ENCODE assay signal across 23 cellular contexts in genomic region chr13:73166204-73166603, GRCh38.
"Had no signal": no experiment of that assay in that cellular context is flagged by ENCODE, and none has a peak within 500 bp of the region (broad histone marks: within the 10 kb centered on the region; RNA-seq: fewer than 3 reads in every experiment).

No MANE protein-coding gene starts in this region.

- H3K36me3 ChIP-seq: sigmoid colon, upper lobe of right lung had no signal

- DNase-seq: activated CD4-positive, alpha-beta T cell treated with anti-CD3 and anti-CD28 coated beads for 4 hours; activated CD4-positive, alpha-beta T cell treated with anti-CD3 and anti-CD28 coated beads, Interleukin-2, amount 50 U/mL, for 4 hours; activated naive CD4-positive, alpha-beta T cell; activated T-cell treated with anti-CD3 and anti-CD28 coated beads for 4 hours; activated T-cell treated with anti-CD3 and anti-CD28 coated beads, Interleukin-2, amount 50 U/mL, for 72 hours; dermis blood vessel endothelial cell; effector CD4-positive, alpha-beta T cell; head of caudate nucleus; hippocampal formation; midbrain; naive thymus-derived CD4-positive, alpha-beta T cell; nucleus accumbens; psoas muscle; sigmoid colon; stimulated activated CD4-positive, alpha-beta T cell treated with anti-CD3 and anti-CD28 coated beads, Interleukin-4, amount 100 ng/mL, for 24 hours; T-helper 9 cell; upper lobe of right lung had no signal

- FAIRE-seq: small intestine, TTC549 had no signal

- H3K4me1 ChIP-seq: parathyroid adenoma, psoas muscle, sigmoid colon, upper lobe of right lung had no signal

- H2AFZ ChIP-seq: parathyroid adenoma had no signal

- H3K4me3 ChIP-seq: psoas muscle, sigmoid colon, upper lobe of right lung had no signal

- ATAC-seq: activated naive CD4-positive, alpha-beta T cell treated with anti-CD3 and anti-CD28 coated beads, Interleukin-2, amount 50 U/mL, for 72 hours; activated T-cell treated with anti-CD3 and anti-CD28 coated beads, Interleukin-2, amount 50 U/mL, for 72 hours; naive thymus-derived CD4-positive, alpha-beta T cell; psoas muscle; stimulated activated effector memory CD8-positive, alpha-beta T cell treated with anti-CD3 and anti-CD28 coated beads, Interleukin-12 subunit alpha, Interleukin-12 subunit beta, amount 100 ng/mL, for 72 hours; upper lobe of right lung had no signal

- H3K27ac ChIP-seq: parathyroid adenoma, psoas muscle, sigmoid colon, upper lobe of right lung, VCaP had no signal

- H3K79me2 ChIP-seq: parathyroid adenoma had no signal

- H3K9ac ChIP-seq: parathyroid adenoma had no signal

- H3K9me3 ChIP-seq: psoas muscle, sigmoid colon, upper lobe of right lung had no signal

- H3K27me3 ChIP-seq: sigmoid colon, upper lobe of right lung had no signal
